In genomic region chr20:8971669-8972316, GRCh38 we compare ENCODE assay signal across 18 cellular contexts.
"Had no signal": no experiment of that assay in that cellular context is flagged by ENCODE, and none has a peak within 500 bp of the region (broad histone marks: within the 10 kb centered on the region; RNA-seq: fewer than 3 reads in every experiment).

No MANE protein-coding gene starts in this region.

- H3K4me3 ChIP-seq: mucosa of descending colon, smooth muscle cell, suprapubic skin, thyroid gland had no signal

- H3K36me3 ChIP-seq: suprapubic skin, thyroid gland had no signal

- H3K9me3 Mint-ChIP-seq: type B pancreatic cell had no signal

- H3K4me1 Mint-ChIP-seq: immature natural killer cell; naive thymus-derived CD8-positive, alpha-beta T cell had no signal

- FAIRE-seq: endometrium, keratinocyte, urothelium cell line had no signal

- H3K27me3 ChIP-seq: suprapubic skin, thyroid gland had no signal

- H3K36me3 Mint-ChIP-seq: immature natural killer cell; naive thymus-derived CD8-positive, alpha-beta T cell; type B pancreatic cell had no signal

- H3K27ac ChIP-seq: epithelial cell of prostate, suprapubic skin, thyroid gland had no signal

- H3K4me1 ChIP-seq: suprapubic skin had no signal

- H3K27ac Mint-ChIP-seq: immature natural killer cell; naive thymus-derived CD8-positive, alpha-beta T cell; type B pancreatic cell had no signal

- H3K4me3 Mint-ChIP-seq: immature natural killer cell; naive thymus-derived CD8-positive, alpha-beta T cell; neural crest cell; type B pancreatic cell had no signal

- DNase-seq: effector memory CD4-positive, alpha-beta T cell; foreskin melanocyte; head of caudate nucleus; immature natural killer cell; mucosa of descending colon; naive thymus-derived CD8-positive, alpha-beta T cell; right cardiac atrium; stimulated activated CD4-positive, alpha-beta T cell treated with anti-CD3 and anti-CD28 coated beads, Interleukin-2, amount 100 ng/mL, for 48 hours; stimulated activated naive CD4-positive, alpha-beta T cell treated with Interleukin-2 at 50 U/mL for 16 hours; thyroid gland had no signal

- H3K9me3 ChIP-seq: mucosa of descending colon, suprapubic skin, thyroid gland had no signal

- H3K27me3 Mint-ChIP-seq: naive thymus-derived CD8-positive, alpha-beta T cell; type B pancreatic cell had no signal

- ATAC-seq: mucosa of descending colon; naive thymus-derived CD8-positive, alpha-beta T cell had no signal

- H3K4me2 ChIP-seq: smooth muscle cell had no signal
